15 cellular contexts compared by ENCODE assay signal in genomic region chr6:130008236-130008873, GRCh38. TPM values are rescaled to one million over a fixed set of nuclear protein-coding genes. Genes with fewer than 3 reads are reported as not detected.
A peak's percentile ranks its signal among the peaks of the same experiment; 100 is the strongest.
DNase-seq lines count a peak whose midpoint lies in the region; ATAC-seq and TF ChIP-seq lines count a peak whose summit lies in the region.
"Had no signal": no experiment of that assay in that cellular context is flagged by ENCODE, and none has a peak within 500 bp of the region (broad histone marks: within the 10 kb centered on the region; RNA-seq: fewer than 3 reads in every experiment).

No MANE protein-coding gene starts in this region.

- H3K4me1 Mint-ChIP-seq in endothelial cell (ENCODE audit: unreplicated experiment) = peaks cover 23% of the 10 kb centered on the region
- H3K4me1 Mint-ChIP-seq: CD8-positive, alpha-beta memory T cell had no signal

- DNase-seq in endothelial cell (ENCODE audit: low spot score) (no peak), lung microvascular endothelial cell (ENCODE audit: low read depth in 2 of 2) (peak; percentile 90 to 97), brain microvascular endothelial cell (no peak), gastrocnemius medialis (no peak), SHP77 (lab: John Stamatoyannopoulos, UW) (no peak)
- DNase-seq: BE2C; Caco-2; CD8-positive, alpha-beta memory T cell; DND-41; GF-D8; HCEC 1CT; HFFc6 had no signal

- H3K4me3 ChIP-seq in brain microvascular endothelial cell (ENCODE audit: low read depth, low read length) (no peak overlapping the region), gastrocnemius medialis (no peak overlapping the region)
- H3K4me3 ChIP-seq: A549 had no signal

- H3K27ac ChIP-seq in VCaP = peak overlapping the region; percentile 64
- H3K27ac ChIP-seq in brain microvascular endothelial cell = no peak overlapping the region
- no peak overlapping the region for H3K27ac ChIP-seq in gastrocnemius medialis
- H3K27ac ChIP-seq: A549, HL-60 had no signal

- H3K36me3 ChIP-seq in brain microvascular endothelial cell (replicated peaks) = no peaks in the 10 kb centered on the region
- H3K36me3 ChIP-seq in gastrocnemius medialis = no peaks in the 10 kb centered on the region
- H3K36me3 ChIP-seq: BE2C had no signal

- no peaks in the 10 kb centered on the region for H3K9me3 ChIP-seq in gastrocnemius medialis
- H3K9me3 ChIP-seq: A549, BE2C, Caco-2 had no signal

- no peak overlapping the region for H3K4me3 Mint-ChIP-seq in endothelial cell (ENCODE audit: unreplicated experiment)
- H3K4me3 Mint-ChIP-seq: CD8-positive, alpha-beta memory T cell; HFFc6 had no signal

- intact Hi-C loops in gastrocnemius medialis (cut with DNase I; ENCODE audit: low total_unique reads) = no loop called here

- TF ChIP-seq CTCF in VCaP (conservative IDR thresholded peaks at IDR 0.05) = no peak
- no peak for TF ChIP-seq CTCF in endothelial cell (IDR thresholded peaks at IDR 0.05; ENCODE audit: unreplicated experiment)
- no peak for TF ChIP-seq CTCF in brain microvascular endothelial cell (IDR thresholded peaks at IDR 0.05; ENCODE audit: low read depth, low read length, missing control alignments)
- TF ChIP-seq CTCF in gastrocnemius medialis (IDR thresholded peaks at IDR 0.05 in 4 of 5, conservative IDR thresholded peaks at IDR 0.05 in 1 of 5) = no peak

- peaks cover 9% of the 10 kb centered on the region for H3K27me3 Mint-ChIP-seq in endothelial cell (ENCODE audit: unreplicated experiment)

- H3K36me3 Mint-ChIP-seq in endothelial cell (ENCODE audit: low read depth, unreplicated experiment) = no peaks in the 10 kb centered on the region
- H3K36me3 Mint-ChIP-seq: CD8-positive, alpha-beta memory T cell had no signal

- TF ChIP-seq POLR2A in gastrocnemius medialis (IDR thresholded peaks at IDR 0.05) = no peak

- H3K4me1 ChIP-seq in gastrocnemius medialis = no peaks in the 10 kb centered on the region
- H3K4me1 ChIP-seq: A549, BE2C had no signal

- no peaks in the 10 kb centered on the region for H3K9me3 Mint-ChIP-seq in endothelial cell (ENCODE audit: unreplicated experiment)
- H3K9me3 Mint-ChIP-seq: CD8-positive, alpha-beta memory T cell; HFFc6 had no signal

- peak overlapping the region; percentile 54 for H3K27ac Mint-ChIP-seq in endothelial cell (ENCODE audit: unreplicated experiment)
- H3K27ac Mint-ChIP-seq: CD8-positive, alpha-beta memory T cell; HFFc6 had no signal

- no peak for ATAC-seq in gastrocnemius medialis
- ATAC-seq: A549 had no signal

- H3K27me3 ChIP-seq in brain microvascular endothelial cell (replicated peaks) (no peaks in the 10 kb centered on the region), gastrocnemius medialis (no peaks in the 10 kb centered on the region)
- H3K27me3 ChIP-seq: BE2C had no signal

- in situ Hi-C loops in brain microvascular endothelial cell (cut with HindIII; ENCODE audit: low pct_ligation_motif_present, low sequenced_read_pairs) (no loop called here), gastrocnemius medialis (cut with MboI; ENCODE audit: low sequenced_read_pairs in 4 of 4) (no loop called here)

RNA-seq across cellular contexts. Expression of gene L3MBTL3, which starts 10.0 kb away (rescaled TPM):
- 47.9 TPM for total RNA-seq in endothelial cell (ENCODE audit: unreplicated experiment)
- total RNA-seq in lung microvascular endothelial cell = 33.9 and 36.8 TPM in 2 replicates
- 1 to 10 TPM; 2.1 to 6.1 (median 5.9) TPM for total RNA-seq in gastrocnemius medialis

Comparison
In these comparisons a context has a peak if more than half of its experiments do, and no peak if none do; other contexts are left out.
1. DNase-seq: peak in lung microvascular endothelial cell (2 of 2); none in endothelial cell (single experiment), brain microvascular endothelial cell (single experiment), gastrocnemius medialis (0 of 2) and SHP77 (0 of 2).